In the genomic region with DNA sequence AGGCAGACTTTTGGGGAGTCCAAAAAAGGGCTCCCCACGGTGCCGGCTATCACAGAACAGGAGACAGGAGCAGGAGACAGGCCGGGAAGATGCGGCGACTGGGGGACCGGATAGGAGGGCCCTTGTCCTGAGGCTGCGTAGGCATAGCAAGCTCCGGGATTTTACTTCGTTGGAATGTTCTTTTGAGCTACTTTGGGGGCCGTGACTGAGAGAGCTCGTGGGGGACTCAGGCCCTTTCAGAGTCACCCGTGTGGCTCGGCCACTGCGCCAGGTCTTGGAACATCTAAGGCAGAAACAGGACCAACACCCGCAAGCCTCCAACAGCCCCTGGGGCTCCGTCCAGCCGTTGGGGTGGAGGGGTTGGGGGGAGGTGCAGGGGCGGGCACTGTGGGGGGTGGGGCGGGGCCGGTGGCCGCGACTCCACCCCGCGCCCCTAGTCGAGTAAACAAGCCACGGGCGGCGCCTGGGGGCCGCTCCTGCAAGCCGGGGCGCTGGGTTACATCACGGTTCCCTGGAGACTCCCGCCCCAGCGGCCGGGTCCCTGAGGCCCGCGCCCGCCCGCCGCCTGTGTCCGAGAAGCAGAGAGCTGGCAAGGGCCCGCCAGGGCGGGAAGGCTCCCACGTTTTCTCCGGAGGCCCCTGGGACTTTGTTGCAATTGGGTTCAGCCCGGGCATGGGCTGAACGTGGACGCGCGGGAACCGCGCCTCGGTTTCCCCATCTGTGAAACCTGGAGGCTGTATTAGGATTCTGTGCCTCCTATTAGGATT, we compare ENCODE assay signal across 11 cellular contexts. TPM values are rescaled to one million over a fixed set of nuclear protein-coding genes. Genes with fewer than 3 reads are reported as not detected.
DNase-seq lines count a peak whose midpoint lies in the region; ATAC-seq, FAIRE-seq and TF ChIP-seq lines count a peak whose summit lies in the region.
"Had no signal": no experiment of that assay in that cellular context is flagged by ENCODE, and none has a peak within 500 bp of the region (broad histone marks: within the 10 kb centered on the region; RNA-seq: fewer than 3 reads in every experiment).

No MANE protein-coding gene starts in this region.

- H2AFZ ChIP-seq in GM12878 (ENCODE audit: control insufficient read depth, low read depth, low read length), result peak overlapping the region; percentile 33; the same call in 1 of the 2 replicates
- no peak overlapping the region for H2AFZ ChIP-seq in HepG2 (ENCODE audit: low read length)

- WGBS in GM12878 (ENCODE audit: insufficient coverage, insufficient replicate concordance, low lambda C conversion rate, missing lambda C conversion rate), result 30% methylated on average over 50 of the region's 53 CpGs
- 12% methylated on average over 14 of the region's 53 CpGs for WGBS in HepG2 (ENCODE audit: low lambda C conversion rate)
- 49% methylated on average over 11 of the region's 53 CpGs for WGBS in suprapubic skin

- H3K27ac ChIP-seq in GM12878 (ENCODE audit: control insufficient read depth, insufficient read depth), result no peak overlapping the region
- peak overlapping the region; percentile 56 for H3K27ac ChIP-seq in HepG2 (ENCODE audit: extremely low read length, insufficient read depth, low read length)
- peak overlapping the region; percentile 71 for H3K27ac ChIP-seq in suprapubic skin
- H3K27ac ChIP-seq: SK-N-MC had no signal

- H4K20me1 ChIP-seq in GM12878 (ENCODE audit: control insufficient read depth, insufficient read depth) (no peaks in the 10 kb centered on the region; the same call in 1 of the 2 replicates), HepG2 (ENCODE audit: insufficient read depth, low read length) (no peaks in the 10 kb centered on the region)

- intact Hi-C loops in GM12878 (cut with micrococcal nuclease; ENCODE audit: unreplicated experiment), result no loop called here
- intact Hi-C loops in HepG2 (cut with micrococcal nuclease; ENCODE audit: unreplicated experiment), result no loop called here

- H3K27ac Mint-ChIP-seq in activated T-helper 17 cell treated with anti-CD3 and anti-CD28 coated beads, Interleukin-2, amount 50 U/mL, for 72 hours, result no peak overlapping the region

- H3K4me1 Mint-ChIP-seq in activated T-helper 17 cell treated with anti-CD3 and anti-CD28 coated beads, Interleukin-2, amount 50 U/mL, for 72 hours, result no peaks in the 10 kb centered on the region

- H3K9ac ChIP-seq in GM12878 (ENCODE audit: control insufficient read depth, insufficient read depth, low read length) (peak overlapping the region; percentile 35; the same call in 1 of the 2 replicates), HepG2 (ENCODE audit: insufficient read depth, low read depth, low read length) (peak overlapping the region; percentile 74)

- H3K4me3 ChIP-seq in GM12878 (peak overlapping the region; percentile 32; the same call in 1 of the 2 replicates), HepG2 (replicated peaks in 1 of 3; ENCODE audit: insufficient read depth in 1 of 3, low read depth in 2 of 3, low read length in 3 of 3) (peak overlapping the region; percentile 46 to 68 (median 55)), suprapubic skin (peak overlapping the region; percentile 49)
- H3K4me3 ChIP-seq: SK-N-MC had no signal

- TF ChIP-seq RAD21 in GM12878 (IDR thresholded peaks at IDR 0.05; ENCODE audit: insufficient read depth, low read depth, low read length), result peak; percentile 31; the same call in 1 of the 2 replicates
- TF ChIP-seq RAD21 in HepG2 (CRISPR knock-in tag; IDR thresholded peaks at IDR 0.05), result peak; percentile 18; the same call in 1 of the 2 replicates

- no peak for FAIRE-seq in GM12878 (lab: Jason Lieb, UNC)
- no peak for FAIRE-seq in HepG2 (lab: Jason Lieb, UNC)

- H3K4me2 ChIP-seq in GM12878 (ENCODE audit: control insufficient read depth, insufficient read depth) (peak overlapping the region; percentile 11; the same call in 1 of the 2 replicates), HepG2 (ENCODE audit: low read depth, low read length) (peak overlapping the region; percentile 86)

- peaks cover 35% of the 10 kb centered on the region for H3K27me3 Mint-ChIP-seq in activated T-helper 17 cell treated with anti-CD3 and anti-CD28 coated beads, Interleukin-2, amount 50 U/mL, for 72 hours

- no peak overlapping the region for H3K4me3 Mint-ChIP-seq in activated T-helper 17 cell treated with anti-CD3 and anti-CD28 coated beads, Interleukin-2, amount 50 U/mL, for 72 hours

- no peaks in the 10 kb centered on the region for H3K36me3 Mint-ChIP-seq in activated T-helper 17 cell treated with anti-CD3 and anti-CD28 coated beads, Interleukin-2, amount 50 U/mL, for 72 hours (ENCODE audit: low read depth)

- TF ChIP-seq CTCF in GM12878 (IDR thresholded peaks at IDR 0.05 in 2 of 3, conservative IDR thresholded peaks at IDR 0.05 in 1 of 3; ENCODE audit: control insufficient read depth in 2 of 3, extremely low read depth in 1 of 3, insufficient read depth in 1 of 3, low read depth in 3 of 3, low read length in 3 of 3) (no peak), HepG2 (CRISPR knock-in tag; IDR thresholded peaks at IDR 0.05) (peak; percentile 18), suprapubic skin (IDR thresholded peaks at IDR 0.05) (no peak)

- H3K4me1 ChIP-seq in GM12878 (ENCODE audit: control insufficient read depth, insufficient read depth, low read length), result peaks cover 7% of the 10 kb centered on the region
- peaks cover 94% of the 10 kb centered on the region for H3K4me1 ChIP-seq in HepG2 (ENCODE audit: insufficient read depth, low read length)
- H3K4me1 ChIP-seq in suprapubic skin, result peaks cover 68% of the 10 kb centered on the region

- CTCF ChIA-PET in GM12878 (lab: Yijun Ruan, JAX), result interaction anchor here (0.7 kb wide), 1 partner anchor 12 kb away, joined by 3 read pairs; no protein-coding TSS in a partner anchor
- CTCF ChIA-PET in HepG2 (lab: Yijun Ruan, JAX; ENCODE audit: low intra/inter-chr PET ratio, low total read pairs), result no interaction called here

- no TSS peak for BruUV-seq in GM12878 (replicated peaks; lab: Mats Ljungman, UMichigan)
- no TSS peak for BruUV-seq in HepG2 (replicated peaks; lab: Mats Ljungman, UMichigan)

- H3K36me3 ChIP-seq in GM12878 (ENCODE audit: control insufficient read depth in 2 of 2, insufficient read depth in 2 of 2, low read length in 1 of 2) (no peaks in the 10 kb centered on the region), HepG2 (replicated peaks in 1 of 2; ENCODE audit: control insufficient read depth in 1 of 2, insufficient read depth in 2 of 2, low read length in 2 of 2) (no peaks in the 10 kb centered on the region), suprapubic skin (no peaks in the 10 kb centered on the region)

- RAD21 ChIA-PET in GM12878 (lab: Charles Lee; ENCODE audit: unreplicated experiment), result no interaction called here

- DNase-seq in NCI-H1436 (lab: John Stamatoyannopoulos, UW), result peak; percentile 49
- no peak for DNase-seq in NCI-H1436 treated with DMSO at 0.1 percent for 48 hours (lab: John Stamatoyannopoulos, UW)
- no peak for DNase-seq in GM12878 (ENCODE audit: low read depth, low spot score)
- DNase-seq in HepG2 (ENCODE audit: low spot score), result peak; percentile 75
- DNase-seq in suprapubic skin (ENCODE audit: low spot score in 2 of 2), result no peak
- DNase-seq: 8988T had no signal

- TF ChIP-seq EP300 in GM12878 (IDR thresholded peaks at IDR 0.05; ENCODE audit: borderline replicate concordance in 1 of 2, control insufficient read depth in 1 of 2, low read depth in 2 of 2, low read length in 2 of 2) (no peak), HepG2 (IDR thresholded peaks at IDR 0.05; ENCODE audit: low read depth in 2 of 2, low read length in 2 of 2) (peak in 1 of 2 experiments; percentile 61; a peak in 1 of 4 replicates), HepG2 (CRISPR knock-in tag; IDR thresholded peaks at IDR 0.05; ENCODE audit: borderline replicate concordance) (no peak), suprapubic skin (IDR thresholded peaks at IDR 0.05) (no peak)

- H3K79me2 ChIP-seq in GM12878 (ENCODE audit: control insufficient read depth, insufficient read depth, low read length), result no peaks in the 10 kb centered on the region
- no peaks in the 10 kb centered on the region for H3K79me2 ChIP-seq in HepG2 (ENCODE audit: insufficient read depth, low read length)

- no peak for TF ChIP-seq POLR2A in GM12878 (IDR thresholded peaks at IDR 0.05; ENCODE audit: low read depth, low read length)
- peak in 1 of 2 experiments; percentile 47; a peak in 2 of 4 replicates for TF ChIP-seq POLR2A in HepG2 (IDR thresholded peaks at IDR 0.05; ENCODE audit: insufficient read depth in 1 of 2, low read depth in 2 of 2, low read length in 2 of 2)
- no peak for TF ChIP-seq POLR2A in suprapubic skin (IDR thresholded peaks at IDR 0.05)

- POLR2A ChIA-PET in GM12878 (lab: Charles Lee) (no interaction called here), HepG2 (lab: Yijun Ruan, JAX) (interaction anchor here (0.6 to 8.7 kb wide), 9 partner anchors 13 to 134 kb away, joined by 3 to 151 read pairs (median 6); a partner anchor contains a TSS)

- ATAC-seq in GM12878 (peak; percentile 56), HepG2 (peak; percentile 72), HG02840 (IDR thresholded peaks at IDR 0.05; ENCODE audit: low FRiP score, unreplicated experiment) (no peak), GM21619 (IDR thresholded peaks at IDR 0.05; ENCODE audit: unreplicated experiment) (no peak)
- ATAC-seq in activated T-helper 17 cell treated with anti-CD3 and anti-CD28 coated beads, Interleukin-2, amount 50 U/mL, for 72 hours (replicated peaks), result no peak
- ATAC-seq: HCT116 had no signal

- no peaks in the 10 kb centered on the region for H3K9me3 Mint-ChIP-seq in activated T-helper 17 cell treated with anti-CD3 and anti-CD28 coated beads, Interleukin-2, amount 50 U/mL, for 72 hours

- H3K27me3 ChIP-seq in GM12878 (replicated peaks in 1 of 2; ENCODE audit: control insufficient read depth in 2 of 2, insufficient read depth in 2 of 2, low read length in 1 of 2) (no peaks in the 10 kb centered on the region), HepG2 (ENCODE audit: control insufficient read depth in 1 of 2, insufficient read depth in 2 of 2, low read length in 2 of 2) (no peaks in the 10 kb centered on the region), suprapubic skin (no peaks in the 10 kb centered on the region)

- H3K9me3 ChIP-seq in GM12878 (replicated peaks; ENCODE audit: control insufficient read depth, insufficient read depth, low read length) (no peaks in the 10 kb centered on the region), HepG2 (ENCODE audit: low read length) (no peaks in the 10 kb centered on the region), suprapubic skin (no peaks in the 10 kb centered on the region)

- SMC1A ChIA-PET in GM12878 (lab: Charles Lee; ENCODE audit: uncharacterized antibody, unreplicated experiment), result interaction anchor here (1.0 kb wide), 1 partner anchor 12 kb away, joined by 3 read pairs; no protein-coding TSS in a partner anchor

- in situ Hi-C loops in GM12878 (cut with MboI), result no loop called here
- in situ Hi-C loops in HepG2 (cut with HindIII; ENCODE audit: extremely low pct_ligation_motif_present, low pct_unique_long_range_greater_than_20kb), result no loop called here

RNA-seq across cellular contexts. Expression of a gene that starts 23.3 kb away (rescaled TPM):
- total RNA-seq in GM12878 (2013; cell fraction: nucleolus; rRNA removed), result 108 and 121 TPM in 2 replicates
- total RNA-seq in GM12878 (2014; rRNA removed), result 38.5 and 48.8 TPM in 2 replicates
- total RNA-seq in GM12878 (2014; rRNA removed; fragmentation: Illumina TruSeq; extraction: Trizol), result 15.2 and 18.1 TPM in 2 replicates
- 128 and 139 TPM in 2 replicates for total RNA-seq in GM12878 (2021)
- 33.7 TPM for polyA plus RNA-seq in GM12878 (2011; ENCODE audit: low read depth)
- 3.2 and 10.2 TPM in 2 replicates for polyA plus RNA-seq in GM12878 (2011; rRNA removed)
- polyA plus RNA-seq in GM12878 (2011; cell fraction: cytosol; rRNA removed), result 15.1 and 18.0 TPM in 2 replicates
- polyA plus RNA-seq in GM12878 (2011; cell fraction: nucleus; rRNA removed), result 44.7 and 61.7 TPM in 2 replicates
- 64.9 and 75.4 TPM in 2 replicates for polyA plus RNA-seq in GM12878 (2012)
- polyA plus RNA-seq in GM12878 (2014; fragmentation: Illumina TruSeq; extraction: Trizol), result 10.5 and 31.2 TPM in 2 replicates
- 1 to 10 TPM; 2.3 to 4.9 TPM for polyA plus RNA-seq in GM12878 (2014; fragmentation: Nextera tagmentation; extraction: Ambion mirVana)
- polyA plus RNA-seq in GM12878 (2014; rRNA removed), result 40.6 and 54.3 TPM in 2 replicates
- polyA plus RNA-seq in GM12878 (2016; fragmentation: Nextera tagmentation; extraction: Ambion mirVana), result 10 to 100 TPM; 34.7 to 39.0 TPM
- polyA minus RNA-seq in GM12878 (2011; rRNA and poly(A)+ RNA removed), result 29.1 and 50.3 TPM in 2 replicates
- 37.0 and 37.7 TPM in 2 replicates for polyA minus RNA-seq in GM12878 (2011; cell fraction: cytosol; rRNA and poly(A)+ RNA removed)
- 39.8 and 79.0 TPM in 2 replicates for polyA minus RNA-seq in GM12878 (2011; cell fraction: nucleus; rRNA and poly(A)+ RNA removed)
- 13.5 and 17.5 TPM in 2 replicates for total RNA-seq in HepG2 (2016; rRNA removed; fragmentation: Illumina TruSeq; extraction: Trizol)
- total RNA-seq in HepG2 (2016; cell fraction: cytosol; rRNA removed; fragmentation: Illumina TruSeq; extraction: Trizol; ENCODE audit: low read depth), result 3.3 and 3.4 TPM in 2 replicates
- 14.9 and 16.1 TPM in 2 replicates for total RNA-seq in HepG2 (2016; cell fraction: insoluble cytoplasmic fraction; rRNA removed; fragmentation: Illumina TruSeq; extraction: Trizol)
- 10.8 and 11.9 TPM in 2 replicates for total RNA-seq in HepG2 (2016; cell fraction: membrane; rRNA removed; fragmentation: Illumina TruSeq; extraction: Trizol)
- 15.0 and 15.3 TPM in 2 replicates for total RNA-seq in HepG2 (2016; cell fraction: nucleus; rRNA removed; fragmentation: Illumina TruSeq; extraction: Trizol)
- 6.2 and 8.1 TPM in 2 replicates for polyA plus RNA-seq in HepG2 (2011; rRNA removed)
- 3.4 and 5.1 TPM in 2 replicates for polyA plus RNA-seq in HepG2 (2011; cell fraction: cytosol; rRNA removed)
- 22.0 and 24.2 TPM in 2 replicates for polyA plus RNA-seq in HepG2 (2011; cell fraction: nucleus; rRNA removed)
- 14.6 and 19.5 TPM in 2 replicates for polyA plus RNA-seq in HepG2 (2012)
- polyA plus RNA-seq in HepG2 (2016; cell fraction: cytosol; fragmentation: Illumina TruSeq; extraction: Trizol; ENCODE audit: low read depth), result 1.9 and 2.1 TPM in 2 replicates
- polyA plus RNA-seq in HepG2 (2016; cell fraction: insoluble cytoplasmic fraction; fragmentation: Illumina TruSeq; extraction: Trizol; ENCODE audit: low read depth), result 20.1 and 30.7 TPM in 2 replicates
- 5.4 and 6.0 TPM in 2 replicates for polyA plus RNA-seq in HepG2 (2016; cell fraction: membrane; fragmentation: Illumina TruSeq; extraction: Trizol; ENCODE audit: low read depth)
- 23.1 and 30.5 TPM in 2 replicates for polyA plus RNA-seq in HepG2 (2016; cell fraction: nucleus; fragmentation: Illumina TruSeq; extraction: Trizol; ENCODE audit: insufficient read depth, low read depth)
- polyA minus RNA-seq in HepG2 (2011; rRNA and poly(A)+ RNA removed; ENCODE audit: low replicate concordance), result 26.0 and 33.5 TPM in 2 replicates
- 17.1 and 17.5 TPM in 2 replicates for polyA minus RNA-seq in HepG2 (2011; cell fraction: cytosol; rRNA and poly(A)+ RNA removed)
- 20.3 and 23.0 TPM in 2 replicates for polyA minus RNA-seq in HepG2 (2011; cell fraction: nucleus; rRNA and poly(A)+ RNA removed)
- total RNA-seq in suprapubic skin, result 10 to 100 TPM; 33.0 to 35.2 (median 33.3) TPM
- total RNA-seq in activated T-helper 17 cell treated with anti-CD3 and anti-CD28 coated beads, Interleukin-2, amount 50 U/mL, for 72 hours, result 10 to 100 TPM; 20.4 to 32.3 TPM

Comparison
In these comparisons a context has a peak if more than half of its experiments do, and no peak if none do; other contexts are left out.
1. DNase-seq: peak in NCI-H1436 (single experiment) and HepG2 (single experiment); none in NCI-H1436 treated with DMSO at 0.1 percent for 48 hours (single experiment), GM12878 (single experiment) and suprapubic skin (0 of 2).
2. ATAC-seq: peak in GM12878 (single experiment) and HepG2 (single experiment); none in HG02840 (single experiment), GM21619 (single experiment) and activated T-helper 17 cell treated with anti-CD3 and anti-CD28 coated beads, Interleukin-2, amount 50 U/mL, for 72 hours (single experiment).
3. Peak in every context shown above with its lines, with median percentiles within 50 percentile points of each other: H3K4me3 ChIP-seq.